ENCODE assay signal across 11 cellular contexts in genomic region chr1:203682401-203683383, GRCh38. TPM values are rescaled to one million over a fixed set of nuclear protein-coding genes. Genes with fewer than 3 reads are reported as not detected.
DNase-seq lines count a peak whose midpoint lies in the region; ATAC-seq, FAIRE-seq and TF ChIP-seq lines count a peak whose summit lies in the region.
"Had no signal": no experiment of that assay in that cellular context is flagged by ENCODE, and none has a peak within 500 bp of the region (broad histone marks: within the 10 kb centered on the region; RNA-seq: fewer than 3 reads in every experiment).

No MANE protein-coding gene starts in this region.

- H3K36me3 Mint-ChIP-seq in activated T-cell treated with anti-CD3 and anti-CD28 coated beads, Interleukin-2, amount 50 U/mL, for 4 hours (ENCODE audit: insufficient read depth) = peaks cover 21% of the 10 kb centered on the region

- no peaks in the 10 kb centered on the region for H3K27me3 Mint-ChIP-seq in activated T-cell treated with anti-CD3 and anti-CD28 coated beads, Interleukin-2, amount 50 U/mL, for 4 hours (ENCODE audit: low read depth)

- ATAC-seq in heart right ventricle (peak in 7 of 8 donors; percentile 36 to 73 (median 41)), left ventricle myocardium superior (no peak), HepG2 (peak; percentile 97)
- ATAC-seq in activated T-cell treated with anti-CD3 and anti-CD28 coated beads, Interleukin-2, amount 50 U/mL, for 4 hours = peak; percentile 85 to 88

- no peak for TF ChIP-seq RAD21 in HepG2 (CRISPR knock-in tag; IDR thresholded peaks at IDR 0.05)

- TF ChIP-seq POLR2A in HepG2 (IDR thresholded peaks at IDR 0.05; ENCODE audit: insufficient read depth in 1 of 2, low read depth in 2 of 2, low read length in 2 of 2) = peak; percentile 51 to 63; a peak in 2 of 4 replicates

- POLR2A ChIA-PET in HepG2 (lab: Yijun Ruan, JAX) = interaction anchor here (1.2 kb wide), 1 partner anchor 8 kb away, joined by 3 read pairs; no protein-coding TSS in a partner anchor
- POLR2A ChIA-PET in RWPE1 (lab: Yijun Ruan, JAX; ENCODE audit: low non-redundant PET) = no interaction called here

- H3K4me1 ChIP-seq in heart right ventricle (peaks cover 0 to 84% (median 40%) of the 10 kb centered on the region in 9 donors), HepG2 (ENCODE audit: insufficient read depth, low read length) (no peaks in the 10 kb centered on the region)

- no peaks in the 10 kb centered on the region for H3K79me2 ChIP-seq in HepG2 (ENCODE audit: insufficient read depth, low read length)

- DNase-seq in heart right ventricle (no peak), left ventricle myocardium superior (no peak), HepG2 (ENCODE audit: low spot score) (peak; percentile 84), HCEC 1CT (no peak), RWPE1 (ENCODE audit: low spot score) (no peak), head of caudate nucleus (no peak), frontal cortex (ENCODE audit: low spot score in 2 of 2) (no peak)
- no peak for DNase-seq in activated T-cell treated with anti-CD3 and anti-CD28 coated beads, Interleukin-2, amount 50 U/mL, for 4 hours

- WGBS in heart right ventricle, 2 donors = 71 to 74% methylated on average over 20 of the region's 20 CpGs
- WGBS in HepG2 (ENCODE audit: low lambda C conversion rate) = 22% methylated on average over 20 of the region's 20 CpGs

- TF ChIP-seq EP300 in HepG2 (IDR thresholded peaks at IDR 0.05; ENCODE audit: low read depth in 2 of 2, low read length in 2 of 2) (no peak; a peak in 1 of 4 replicates), HepG2 (CRISPR knock-in tag; IDR thresholded peaks at IDR 0.05; ENCODE audit: borderline replicate concordance) (no peak)

- H3K9me3 ChIP-seq in heart right ventricle = no peaks in the 10 kb centered on the region
- no peaks in the 10 kb centered on the region for H3K9me3 ChIP-seq in HepG2 (ENCODE audit: low read length)

- no TSS peak for BruUV-seq in HepG2 (replicated peaks; lab: Mats Ljungman, UMichigan)

- intact Hi-C loops in heart right ventricle (cut with DNase I) (no loop called here), left ventricle myocardium superior (cut with micrococcal nuclease) (no loop called here), HepG2 (cut with micrococcal nuclease; ENCODE audit: unreplicated experiment) (no loop called here), head of caudate nucleus (cut with DNase I) (no loop called here)

- peak overlapping the region; percentile 71 for H3K4me2 ChIP-seq in HepG2 (ENCODE audit: low read depth, low read length)

- FAIRE-seq in HepG2 (lab: Jason Lieb, UNC) (peak; percentile 89), frontal cortex (lab: Jason Lieb, UNC) (no peak)
- FAIRE-seq: islet of Langerhans, urothelium cell line had no signal

- peak overlapping the region in 6 of 10 donors; percentile 4 to 60 (median 20) for H3K27ac ChIP-seq in heart right ventricle
- H3K27ac ChIP-seq in HepG2 (ENCODE audit: extremely low read length, insufficient read depth, low read length) = peak overlapping the region; percentile 30
- no peak overlapping the region for H3K27ac ChIP-seq in RWPE1
- H3K27ac ChIP-seq: HL-60 had no signal

- TF ChIP-seq CTCF in heart right ventricle (IDR thresholded peaks at IDR 0.05) (no peak), HepG2 (CRISPR knock-in tag; IDR thresholded peaks at IDR 0.05) (no peak), RWPE1 (conservative IDR thresholded peaks at IDR 0.05; ENCODE audit: low read depth) (no peak)

- no peaks in the 10 kb centered on the region for H3K27me3 ChIP-seq in heart right ventricle
- H3K27me3 ChIP-seq in HepG2 (ENCODE audit: control insufficient read depth in 1 of 2, insufficient read depth in 2 of 2, low read length in 2 of 2) = no peaks in the 10 kb centered on the region

- peaks cover 51% of the 10 kb centered on the region for H3K4me1 Mint-ChIP-seq in activated T-cell treated with anti-CD3 and anti-CD28 coated beads, Interleukin-2, amount 50 U/mL, for 4 hours (ENCODE audit: low read depth)

- no peaks in the 10 kb centered on the region for H4K20me1 ChIP-seq in HepG2 (ENCODE audit: insufficient read depth, low read length)

- peak overlapping the region; percentile 65 for H3K9ac ChIP-seq in HepG2 (ENCODE audit: insufficient read depth, low read depth, low read length)

- H3K36me3 ChIP-seq in heart right ventricle (peaks cover 0 to 81% (median 12%) of the 10 kb centered on the region in 9 donors), HepG2 (replicated peaks in 1 of 2; ENCODE audit: control insufficient read depth in 1 of 2, insufficient read depth in 2 of 2, low read length in 2 of 2) (no peaks in the 10 kb centered on the region)

- peak overlapping the region; percentile 67 for H2AFZ ChIP-seq in HepG2 (ENCODE audit: low read length)

- in situ Hi-C loops in HepG2 (cut with HindIII; ENCODE audit: extremely low pct_ligation_motif_present, low pct_unique_long_range_greater_than_20kb) = no loop called here

- CTCF ChIA-PET in HepG2 (lab: Yijun Ruan, JAX; ENCODE audit: low intra/inter-chr PET ratio, low total read pairs) (no interaction called here), RWPE1 (lab: Yijun Ruan, JAX) (interaction anchor here (0.6 to 1.1 kb wide), 4 partner anchors 9 to 42 kb away, joined by 3 to 4 read pairs (median 3); no protein-coding TSS in a partner anchor)

- H3K4me3 ChIP-seq in heart right ventricle (no peak overlapping the region), HepG2 (replicated peaks in 1 of 3; ENCODE audit: insufficient read depth in 1 of 3, low read depth in 2 of 3, low read length in 3 of 3) (peak overlapping the region; percentile 54 to 89 (median 69))

- H3K9me3 Mint-ChIP-seq in activated T-cell treated with anti-CD3 and anti-CD28 coated beads, Interleukin-2, amount 50 U/mL, for 4 hours = no peaks in the 10 kb centered on the region

- peak overlapping the region; percentile 65 for H3K4me3 Mint-ChIP-seq in activated T-cell treated with anti-CD3 and anti-CD28 coated beads, Interleukin-2, amount 50 U/mL, for 4 hours

TF ChIP-seq in HepG2, 621 proteins besides CTCF, POLR2A, EP300 and RAD21 (continues in another document):
- TF ChIP-seq KLF15 (CRISPR knock-in tag; IDR thresholded peaks at IDR 0.05; ENCODE audit: borderline replicate concordance) (no peak), NCOA2 (CRISPR knock-in tag; IDR thresholded peaks at IDR 0.05) (0 out of 2 replicates have a peak, but pooled peaks have one; percentile 23), NR2F2 (IDR thresholded peaks at IDR 0.05; ENCODE audit: borderline replicate concordance, low read depth) (no peak), ZZZ3 (CRISPR knock-in tag; IDR thresholded peaks at IDR 0.05; ENCODE audit: borderline replicate concordance) (no peak), ETV5 (CRISPR knock-in tag; IDR thresholded peaks at IDR 0.05; ENCODE audit: borderline replicate concordance) (peak; percentile 71), ZNF24 (IDR thresholded peaks at IDR 0.05) (peak; percentile 69; the same call in 1 of the 2 replicates), CBX2 (IDR thresholded peaks at IDR 0.05; ENCODE audit: low read depth, low read length) (no peak), CBX2 (CRISPR knock-in tag; IDR thresholded peaks at IDR 0.05; ENCODE audit: low read depth) (no peak)

RNA-seq across cellular contexts. Expression of gene ATP2B4, which starts 56.1 kb away (rescaled TPM):
- 100 to 1,000 TPM in 8 of 10 donors, 10 to 100 TPM in 2; 85.2 to 224 (median 125) TPM for total RNA-seq in heart right ventricle
- 10 to 100 TPM; 64.2 to 85.6 TPM for polyA plus RNA-seq in heart right ventricle
- 69.5 TPM for total RNA-seq in left ventricle myocardium superior
- 10 to 100 TPM in 2 of 3 donors, 1 to 10 TPM in 1; 6.1 to 17.0 (median 12.1) TPM for total RNA-seq in activated T-cell treated with anti-CD3 and anti-CD28 coated beads, Interleukin-2, amount 50 U/mL, for 4 hours
- total RNA-seq in HepG2 (2016; rRNA removed; fragmentation: Illumina TruSeq; extraction: Trizol) = 6.2 and 12.4 TPM in 2 replicates
- 1.7 TPM in 2 replicates for total RNA-seq in HepG2 (2016; cell fraction: cytosol; rRNA removed; fragmentation: Illumina TruSeq; extraction: Trizol; ENCODE audit: low read depth)
- total RNA-seq in HepG2 (2016; cell fraction: insoluble cytoplasmic fraction; rRNA removed; fragmentation: Illumina TruSeq; extraction: Trizol) = 6.9 and 11.1 TPM in 2 replicates
- 3.0 and 3.9 TPM in 2 replicates for total RNA-seq in HepG2 (2016; cell fraction: membrane; rRNA removed; fragmentation: Illumina TruSeq; extraction: Trizol)
- 19.3 and 20.7 TPM in 2 replicates for total RNA-seq in HepG2 (2016; cell fraction: nucleus; rRNA removed; fragmentation: Illumina TruSeq; extraction: Trizol)
- 9.0 and 9.9 TPM in 2 replicates for polyA plus RNA-seq in HepG2 (2011; rRNA removed)
- 5.2 and 7.5 TPM in 2 replicates for polyA plus RNA-seq in HepG2 (2011; cell fraction: cytosol; rRNA removed)
- polyA plus RNA-seq in HepG2 (2011; cell fraction: nucleus; rRNA removed) = 12.2 and 12.9 TPM in 2 replicates
- 6.8 and 9.0 TPM in 2 replicates for polyA plus RNA-seq in HepG2 (2012)
- polyA plus RNA-seq in HepG2 (2016; cell fraction: cytosol; fragmentation: Illumina TruSeq; extraction: Trizol; ENCODE audit: low read depth) = 0.69 and 0.76 TPM in 2 replicates
- polyA plus RNA-seq in HepG2 (2016; cell fraction: insoluble cytoplasmic fraction; fragmentation: Illumina TruSeq; extraction: Trizol; ENCODE audit: low read depth) = 3.5 and 4.1 TPM in 2 replicates
- 1.8 and 2.0 TPM in 2 replicates for polyA plus RNA-seq in HepG2 (2016; cell fraction: membrane; fragmentation: Illumina TruSeq; extraction: Trizol; ENCODE audit: low read depth)
- polyA plus RNA-seq in HepG2 (2016; cell fraction: nucleus; fragmentation: Illumina TruSeq; extraction: Trizol; ENCODE audit: insufficient read depth, low read depth) = 17.9 and 18.5 TPM in 2 replicates
- 32.7 and 131 TPM in 2 replicates for polyA minus RNA-seq in HepG2 (2011; rRNA and poly(A)+ RNA removed; ENCODE audit: low replicate concordance)
- 14.0 and 16.7 TPM in 2 replicates for polyA minus RNA-seq in HepG2 (2011; cell fraction: cytosol; rRNA and poly(A)+ RNA removed)
- polyA minus RNA-seq in HepG2 (2011; cell fraction: nucleus; rRNA and poly(A)+ RNA removed) = 14.4 and 22.9 TPM in 2 replicates
- 24.9 TPM for total RNA-seq in frontal cortex

Comparison
In these comparisons a context has a peak if more than half of its experiments do, and no peak if none do; other contexts are left out.
1. H3K4me3 ChIP-seq: peak in HepG2 (3 of 3); none in heart right ventricle (0 of 10).